ENCODE assay signal across 8 cellular contexts in the genomic region with DNA sequence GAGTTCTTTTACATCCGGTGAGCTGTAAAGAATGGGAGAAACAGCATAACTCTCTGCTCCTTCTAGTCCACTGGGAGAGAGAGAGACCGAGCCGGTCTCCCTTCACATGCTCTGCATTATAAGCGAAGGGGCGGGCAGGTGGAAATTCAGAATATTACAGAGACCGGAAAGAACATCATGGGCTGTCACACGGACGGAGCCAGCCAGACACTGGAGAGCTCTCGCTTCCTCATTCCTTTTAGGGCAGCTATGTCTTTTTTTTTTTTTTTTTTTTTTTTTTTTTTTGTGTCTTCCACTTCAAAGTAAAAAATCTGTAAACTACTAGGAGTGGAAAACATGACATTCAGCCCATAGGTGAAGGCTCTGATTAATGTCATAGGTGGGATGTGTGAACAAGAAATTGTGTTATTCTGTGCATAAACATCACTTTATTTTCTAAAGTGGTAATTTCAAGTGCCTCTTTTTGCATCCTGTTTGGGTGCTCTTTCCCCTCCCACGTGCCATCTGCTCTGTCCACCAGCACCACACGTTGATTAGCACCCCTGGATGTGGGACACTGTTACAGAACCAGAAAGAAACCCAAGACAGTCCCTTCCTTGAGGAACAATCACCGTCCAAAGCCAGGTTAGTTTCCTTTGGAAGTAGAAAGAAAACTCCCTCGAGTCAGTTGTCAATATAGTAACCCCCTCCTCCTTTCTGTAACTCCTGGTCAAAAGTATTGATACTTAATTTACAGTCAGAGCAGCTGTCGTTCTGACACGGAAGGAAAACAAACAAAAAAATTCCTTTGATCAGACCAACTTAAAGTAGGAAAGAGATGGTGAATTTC. TPM values are rescaled to one million over a fixed set of nuclear protein-coding genes. Genes with fewer than 3 reads are reported as not detected.
DNase-seq lines count a peak whose midpoint lies in the region; ATAC-seq, FAIRE-seq and TF ChIP-seq lines count a peak whose summit lies in the region.

A gene with protein sequence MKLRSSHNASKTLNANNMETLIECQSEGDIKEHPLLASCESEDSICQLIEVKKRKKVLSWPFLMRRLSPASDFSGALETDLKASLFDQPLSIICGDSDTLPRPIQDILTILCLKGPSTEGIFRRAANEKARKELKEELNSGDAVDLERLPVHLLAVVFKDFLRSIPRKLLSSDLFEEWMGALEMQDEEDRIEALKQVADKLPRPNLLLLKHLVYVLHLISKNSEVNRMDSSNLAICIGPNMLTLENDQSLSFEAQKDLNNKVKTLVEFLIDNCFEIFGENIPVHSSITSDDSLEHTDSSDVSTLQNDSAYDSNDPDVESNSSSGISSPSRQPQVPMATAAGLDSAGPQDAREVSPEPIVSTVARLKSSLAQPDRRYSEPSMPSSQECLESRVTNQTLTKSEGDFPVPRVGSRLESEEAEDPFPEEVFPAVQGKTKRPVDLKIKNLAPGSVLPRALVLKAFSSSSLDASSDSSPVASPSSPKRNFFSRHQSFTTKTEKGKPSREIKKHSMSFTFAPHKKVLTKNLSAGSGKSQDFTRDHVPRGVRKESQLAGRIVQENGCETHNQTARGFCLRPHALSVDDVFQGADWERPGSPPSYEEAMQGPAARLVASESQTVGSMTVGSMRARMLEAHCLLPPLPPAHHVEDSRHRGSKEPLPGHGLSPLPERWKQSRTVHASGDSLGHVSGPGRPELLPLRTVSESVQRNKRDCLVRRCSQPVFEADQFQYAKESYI (minus strand): TSS at position 93 of the 829 bp plus-strand sequence. CDS start 845 bp downstream, outside the sequence.

- H3K4me1 ChIP-seq in CD8-positive, alpha-beta T cell (ENCODE audit: insufficient read depth, low read length): peaks cover 40% of the 10 kb centered on the region
- H3K4me1 ChIP-seq in pancreas (peaks cover 0 to 3% (median 0%) of the 10 kb centered on the region in 3 donors), tibial nerve (peaks cover 0 to 17% (median 4%) of the 10 kb centered on the region in 4 donors)

- H3K36me3 Mint-ChIP-seq in CD8-positive, alpha-beta T cell: peaks cover 49% of the 10 kb centered on the region

- peak within 1 kb of the TSS; percentile 63 for H3K4me3 ChIP-seq in CD8-positive, alpha-beta T cell (ENCODE audit: low read depth, low read length)
- H3K4me3 ChIP-seq in HL-60 (replicated peaks; ENCODE audit: insufficient read depth, low read length) (peak within 1 kb of the TSS; percentile 71), pancreas (peak within 1 kb of the TSS in 1 of 4 donors; percentile 19), tibial nerve (peak within 1 kb of the TSS in 2 of 4 donors; percentile 42 to 45)

- peak within 1 kb of the TSS; percentile 95 for H3K27ac Mint-ChIP-seq in CD8-positive, alpha-beta T cell

- CTCF ChIA-PET in CD8-positive, alpha-beta T cell (lab: Charles Lee): interaction anchor here (1.1 to 12.0 kb wide), 13 partner anchors 10 to 175 kb away, joined by 3 to 278 read pairs (median 8); no protein-coding TSS in a partner anchor

- peak; percentile 32 to 56 for TF ChIP-seq POLR2A in tibial nerve (IDR thresholded peaks at IDR 0.05)

- peak in 1 of 2 donors; percentile 84 for TF ChIP-seq EP300 in tibial nerve (IDR thresholded peaks at IDR 0.05)

- no peak for TF ChIP-seq CTCF in CD8-positive, alpha-beta T cell (IDR thresholded peaks at IDR 0.05)
- no peak for TF ChIP-seq CTCF in HL-60 (IDR thresholded peaks at IDR 0.05; ENCODE audit: insufficient read depth, low read length)
- TF ChIP-seq CTCF in pancreas (IDR thresholded peaks at IDR 0.05): no peak
- no peak for TF ChIP-seq CTCF in tibial nerve (IDR thresholded peaks at IDR 0.05)

- H3K9me3 Mint-ChIP-seq in CD8-positive, alpha-beta T cell: no peaks in the 10 kb centered on the region

- DNase-seq in CD8-positive, alpha-beta T cell: peak; percentile 73 to 88 (median 80)
- DNase-seq in HL-60 (ENCODE audit: low read depth in 1 of 2, low spot score in 1 of 2): peak; percentile 79 to 96
- DNase-seq in activated CD4-positive, CD25-positive, alpha-beta regulatory T cell treated with anti-CD3 and anti-CD28 coated beads, Interleukin-2, amount 50 U/mL, for 72 hours: peak; percentile 68
- peak; percentile 84 for DNase-seq in effector CD4-positive, alpha-beta T cell
- DNase-seq in pancreas: peak in 1 of 6 donors; percentile 63
- DNase-seq in tibial nerve (ENCODE audit: low spot score in 2 of 2): peak; percentile 59 to 80

- 28 to 45% methylated on average over 15 of the region's 15 CpGs for WGBS in pancreas, 2 donors
- WGBS in tibial nerve, 2 donors: 40 to 47% methylated on average over 15 of the region's 15 CpGs

- H3K4me3 Mint-ChIP-seq in CD8-positive, alpha-beta T cell: peak within 1 kb of the TSS; percentile 99

- FAIRE-seq in pancreas (lab: Jason Lieb, UNC): no peak

- intact Hi-C loops in CD8-positive, alpha-beta T cell (cut with DNase I, micrococcal nuclease): loop anchor here (1.0 to 5.0 kb wide), 5 partner anchors 11 to 403 kb away; partner anchors contain the start of genes DYNLT1 (in 1 of the 2) and EZR (in 1 of the 2)
- intact Hi-C loops in pancreas (cut with DNase I): loop anchor here in 2 of 3 donors (10.0 kb wide), 1 partner anchor 60 kb away; no protein-coding TSS in a partner anchor

- ATAC-seq in CD8-positive, alpha-beta T cell: peak; percentile 78
- ATAC-seq in GM19452 (IDR thresholded peaks at IDR 0.05; ENCODE audit: unreplicated experiment) (peak; percentile 79), pancreas (peak in 3 of 4 donors; percentile 39 to 67 (median 65)), HG02970 (IDR thresholded peaks at IDR 0.05; ENCODE audit: low FRiP score, unreplicated experiment) (no peak)

- H3K27me3 ChIP-seq in CD8-positive, alpha-beta T cell (ENCODE audit: insufficient read depth, low read length): no peaks in the 10 kb centered on the region
- H3K27me3 ChIP-seq in HL-60 (ENCODE audit: insufficient read depth, poor library complexity, severe bottlenecking) (no peaks in the 10 kb centered on the region), pancreas (peaks cover 0 to 3% (median 0%) of the 10 kb centered on the region in 4 donors), tibial nerve (no peaks in the 10 kb centered on the region)

- peaks cover 20% of the 10 kb centered on the region for H3K36me3 ChIP-seq in CD8-positive, alpha-beta T cell (ENCODE audit: insufficient read depth, low read length)
- H3K36me3 ChIP-seq in pancreas (no peaks in the 10 kb centered on the region), tibial nerve (no peaks in the 10 kb centered on the region)

- H3K27me3 Mint-ChIP-seq in CD8-positive, alpha-beta T cell (ENCODE audit: low read depth): no peaks in the 10 kb centered on the region

- no peaks in the 10 kb centered on the region for H3K9me3 ChIP-seq in CD8-positive, alpha-beta T cell (ENCODE audit: low read length)
- H3K9me3 ChIP-seq in pancreas: no peaks in the 10 kb centered on the region
- H3K9me3 ChIP-seq in tibial nerve: no peaks in the 10 kb centered on the region

- H3K4me1 Mint-ChIP-seq in CD8-positive, alpha-beta T cell (ENCODE audit: low read depth): peaks cover 55% of the 10 kb centered on the region

- H3K27ac ChIP-seq in CD8-positive, alpha-beta T cell (ENCODE audit: low read depth, low read length): peak within 1 kb of the TSS; percentile 82
- H3K27ac ChIP-seq in HL-60 (replicated peaks) (peak within 1 kb of the TSS; percentile 85), pancreas (peak within 1 kb of the TSS in 2 of 4 donors; percentile 10 to 64), tibial nerve (peak within 1 kb of the TSS in 3 of 4 donors; percentile 26 to 73 (median 58))

- POLR2A ChIA-PET in CD8-positive, alpha-beta T cell (lab: Charles Lee): interaction anchor here (0.6 to 6.8 kb wide), 13 partner anchors 9 to 176 kb away, joined by 3 to 64 read pairs (median 4); no protein-coding TSS in a partner anchor

RNA-seq across cellular contexts. Expression of the gene that starts here (rescaled TPM):
- 100 to 1,000 TPM; 136 to 137 TPM for total RNA-seq in CD8-positive, alpha-beta T cell
- 1 to 10 TPM in 3 of 6 donors, under 1 TPM in 3; 0.19 to 4.1 (median 0.85) TPM for total RNA-seq in pancreas
- polyA plus RNA-seq in pancreas: under 1 TPM; 0.34 to 0.42 TPM
- total RNA-seq in tibial nerve: 1 to 10 TPM; 2.7 to 9.8 (median 4.6) TPM

Comparison
In these comparisons a context has a peak if more than half of its experiments do, and no peak if none do; other contexts are left out.
1. RNA of the gene that starts here (total RNA-seq): 136 to 137 TPM in CD8-positive, alpha-beta T cell; 2.7 to 9.8 TPM in tibial nerve and 0.19 to 4.1 TPM in pancreas; every median in the first group is over 10 times any median in the second.